1 cellular context compared by ENCODE assay signal in the genomic region with DNA sequence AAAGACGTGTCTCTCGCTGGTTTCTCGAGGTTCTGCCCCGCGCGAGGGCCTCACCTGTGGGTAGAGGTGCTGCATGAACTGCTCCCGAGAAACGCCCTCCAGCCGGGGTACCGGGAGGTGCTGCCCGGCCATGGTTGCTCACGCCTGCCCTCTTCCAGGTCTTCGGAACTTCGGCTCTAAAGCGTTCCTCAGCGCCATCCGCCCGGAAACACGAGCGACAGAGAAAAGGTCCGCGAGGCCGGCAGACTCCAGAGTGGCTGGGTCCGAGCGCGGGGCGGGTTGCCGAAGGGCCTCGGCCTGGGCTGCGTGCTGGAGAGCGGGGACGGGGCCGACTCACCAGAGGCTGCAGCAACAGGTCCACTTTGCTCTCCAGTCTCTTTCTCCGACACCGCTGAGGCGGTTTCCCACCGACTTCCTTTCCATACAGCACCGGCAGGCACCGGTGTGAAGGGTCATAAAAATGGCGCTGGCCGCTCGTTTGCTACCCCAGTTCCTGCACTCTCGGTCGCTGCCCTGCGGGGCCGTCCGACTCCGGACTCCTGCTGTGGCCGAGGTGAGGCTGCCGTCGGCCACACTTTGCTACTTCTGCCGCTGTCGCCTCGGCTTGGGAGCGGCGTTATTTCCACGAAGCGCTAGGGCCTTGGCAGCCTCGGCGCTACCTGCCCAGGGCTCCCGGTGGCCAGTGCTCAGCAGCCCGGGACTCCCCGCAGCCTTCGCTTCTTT.
TF ChIP-seq lines count a peak whose summit lies in the region.

MAIP1 (plus strand) TSS at position 244 of the 723 bp plus-strand sequence; CDS start at position 461, 217 bp downstream.
TYW5 (minus strand) TSS at position 153 of the 723 bp plus-strand sequence; CDS start at position 132, 21 bp downstream.

TF ChIP-seq in WTC11, 78 proteins besides CTCF, POLR2A, EP300 and RAD21 (continued from another document):
- TF ChIP-seq AFF4 (CRISPR knock-in tag; IDR thresholded peaks at IDR 0.05; ENCODE audit: borderline replicate concordance) (no peak), ZNF232 (CRISPR knock-in tag; IDR thresholded peaks at IDR 0.05) (no peak; the same call in 1 of the 2 replicates), RELA (CRISPR knock-in tag; IDR thresholded peaks at IDR 0.05; ENCODE audit: borderline replicate concordance) (no peak), NFE2L1 (CRISPR knock-in tag; IDR thresholded peaks at IDR 0.05) (no peak; the same call in none of the 2 replicates), NR2C2 (CRISPR knock-in tag; IDR thresholded peaks at IDR 0.05) (peak; percentile 95), GRHL2 (CRISPR knock-in tag; IDR thresholded peaks at IDR 0.05; ENCODE audit: insufficient replicate concordance, severe bottlenecking) (no peak), FOXP1 (CRISPR knock-in tag; IDR thresholded peaks at IDR 0.05; ENCODE audit: borderline replicate concordance) (peak; percentile 61), MYBL2 (CRISPR knock-in tag; IDR thresholded peaks at IDR 0.05) (no peak), ZNF263 (CRISPR knock-in tag; IDR thresholded peaks at IDR 0.05; ENCODE audit: low read depth) (no peak), RORB (CRISPR knock-in tag; IDR thresholded peaks at IDR 0.05) (no peak), SMAD3 (CRISPR knock-in tag; IDR thresholded peaks at IDR 0.05; ENCODE audit: borderline replicate concordance) (peak; percentile 83), CREB1 (CRISPR knock-in tag; IDR thresholded peaks at IDR 0.05) (0 out of 2 replicates have a peak, but pooled peaks have one; percentile 37), ZMAT4 (CRISPR knock-in tag; IDR thresholded peaks at IDR 0.05) (no peak)
- TF ChIP-seq, protein P1, sequence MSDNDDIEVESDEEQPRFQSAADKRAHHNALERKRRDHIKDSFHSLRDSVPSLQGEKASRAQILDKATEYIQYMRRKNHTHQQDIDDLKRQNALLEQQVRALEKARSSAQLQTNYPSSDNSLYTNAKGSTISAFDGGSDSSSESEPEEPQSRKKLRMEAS (CRISPR knock-in tag; IDR thresholded peaks at IDR 0.05), result peak; percentile 80
TF ChIP-seq in WTC11: peak in this region for 28.
